16 cellular contexts compared by ENCODE assay signal in the genomic region with DNA sequence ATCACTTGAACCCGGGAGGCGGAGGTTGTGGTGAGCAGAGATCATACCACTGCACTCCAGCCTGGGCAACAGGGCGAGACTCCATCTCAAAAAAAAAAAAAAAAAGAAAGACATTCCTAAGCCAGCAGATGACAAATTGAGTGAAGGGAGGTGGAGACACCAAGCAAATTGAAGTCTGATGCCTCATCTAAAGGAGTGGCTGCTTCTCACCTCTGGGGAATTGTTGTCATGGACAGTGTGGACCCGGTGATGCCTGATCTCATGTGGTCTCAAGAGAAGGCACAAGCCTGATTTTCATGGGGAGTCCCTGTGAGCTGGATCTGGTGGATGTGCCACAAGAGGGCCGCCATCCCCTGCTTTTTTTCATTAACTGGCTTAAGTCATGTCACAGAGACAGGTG.
"Had no signal": no experiment of that assay in that cellular context is flagged by ENCODE, and none has a peak within 500 bp of the region (broad histone marks: within the 10 kb centered on the region; RNA-seq: fewer than 3 reads in every experiment).

No MANE protein-coding gene starts in this region.

- H3K27me3 Mint-ChIP-seq: activated naive CD8-positive, alpha-beta T cell treated with anti-CD3 and anti-CD28 coated beads, Interleukin-2, amount 10 ng/mL, durations not matched to agents 7 days and 5 days; stimulated activated naive CD8-positive, alpha-beta T cell treated with anti-CD3 and anti-CD28 coated beads, Interleukin-15, amount 100 ng/mL, for 72 hours had no signal

- H3K27me3 ChIP-seq: breast epithelium, esophagus squamous epithelium, foreskin keratinocyte, uterus had no signal

- DNase-seq: activated naive CD8-positive, alpha-beta T cell treated with anti-CD3 and anti-CD28 coated beads, Interleukin-2, amount 10 ng/mL, durations not matched to agents 7 days and 5 days; activated T-cell treated with anti-CD3 and anti-CD28 coated beads for 4 hours; aorta; dorsolateral prefrontal cortex; esophagus squamous epithelium; foreskin keratinocyte; left cardiac atrium; lower lobe of right lung; midbrain; stimulated activated CD4-positive, alpha-beta T cell treated with anti-CD3 and anti-CD28 coated beads, Interleukin-15, amount 100 ng/mL, for 24 hours; stimulated activated CD4-positive, alpha-beta T cell treated with anti-CD3 and anti-CD28 coated beads, Interleukin-4, amount 100 ng/mL, for 4 hours; stimulated activated naive CD8-positive, alpha-beta T cell treated with anti-CD3 and anti-CD28 coated beads, Interleukin-15, amount 100 ng/mL, for 72 hours; uterus had no signal

- H3K4me1 ChIP-seq: breast epithelium, esophagus squamous epithelium, foreskin keratinocyte, lower lobe of right lung, parathyroid adenoma, uterus had no signal

- H3K4me3 ChIP-seq: breast epithelium, dorsolateral prefrontal cortex, esophagus squamous epithelium, lower lobe of right lung, thoracic aorta, uterus had no signal

- H3K9me3 ChIP-seq: breast epithelium, esophagus squamous epithelium, lower lobe of right lung, thoracic aorta, uterus had no signal

- H3K4me3 Mint-ChIP-seq: activated naive CD8-positive, alpha-beta T cell treated with anti-CD3 and anti-CD28 coated beads, Interleukin-2, amount 10 ng/mL, durations not matched to agents 7 days and 5 days; stimulated activated naive CD8-positive, alpha-beta T cell treated with anti-CD3 and anti-CD28 coated beads, Interleukin-15, amount 100 ng/mL, for 72 hours had no signal

- H3K27ac ChIP-seq: breast epithelium, dorsolateral prefrontal cortex, esophagus squamous epithelium, foreskin keratinocyte, lower lobe of right lung, parathyroid adenoma, thoracic aorta, uterus had no signal

- H3K36me3 ChIP-seq: breast epithelium, esophagus squamous epithelium, lower lobe of right lung, thoracic aorta, uterus had no signal

- ATAC-seq: foreskin keratinocyte; left cardiac atrium; lower lobe of right lung; stimulated activated naive CD8-positive, alpha-beta T cell treated with anti-CD3 and anti-CD28 coated beads, Interleukin-15, amount 100 ng/mL, for 72 hours had no signal
